ENCODE assay signal across 34 cellular contexts in the genomic region with DNA sequence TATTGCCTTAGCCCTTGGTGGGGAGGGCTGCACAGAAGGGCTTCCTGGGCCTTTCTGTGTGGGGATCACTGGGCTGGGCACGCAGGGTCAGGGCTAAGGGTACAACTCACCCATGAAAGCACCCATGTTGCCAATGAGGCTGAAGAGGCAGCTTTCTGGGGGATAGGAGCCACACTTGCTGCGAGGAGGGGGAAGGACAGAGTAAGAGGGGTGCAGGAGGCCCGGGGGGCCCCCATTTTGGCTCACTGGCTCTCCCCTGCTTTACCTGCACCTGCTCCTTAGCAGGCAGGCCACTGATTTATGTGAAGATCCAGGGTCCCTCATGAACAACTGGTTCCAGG. TPM values are rescaled to one million over a fixed set of nuclear protein-coding genes. Genes with fewer than 3 reads are reported as not detected.
DNase-seq lines count a peak whose midpoint lies in the region; ATAC-seq and TF ChIP-seq lines count a peak whose summit lies in the region.
"Had no signal": no experiment of that assay in that cellular context is flagged by ENCODE, and none has a peak within 500 bp of the region (broad histone marks: within the 10 kb centered on the region; RNA-seq: fewer than 3 reads in every experiment).

No MANE protein-coding gene starts in this region.

- H3K27ac Mint-ChIP-seq in CD4-positive, CD25-positive, alpha-beta regulatory T cell: peak overlapping the region in 1 of 3 donors; percentile 26
- peak overlapping the region; percentile 26 for H3K27ac Mint-ChIP-seq in dendritic cell treated with granulocyte-macrophage colony-stimulating factor and Interleukin-4, amounts not matched to agents 40 ng/mL and 50 ng/mL, for 4 days
- H3K27ac Mint-ChIP-seq: activated naive CD4-positive, alpha-beta T cell treated with anti-CD3 and anti-CD28 coated beads for 36 hours had no signal

- H3K36me3 Mint-ChIP-seq in CD4-positive, CD25-positive, alpha-beta regulatory T cell: peaks cover 4% of the 10 kb centered on the region
- H3K36me3 Mint-ChIP-seq in dendritic cell treated with granulocyte-macrophage colony-stimulating factor and Interleukin-4, amounts not matched to agents 40 ng/mL and 50 ng/mL, for 4 days (ENCODE audit: low read depth): peaks cover 79% of the 10 kb centered on the region

- intact Hi-C loops in dendritic cell treated with granulocyte-macrophage colony-stimulating factor and Interleukin-4, amounts not matched to agents 40 ng/mL and 50 ng/mL, for 4 days (cut with micrococcal nuclease): no loop called here
- intact Hi-C loops in psoas muscle (cut with DNase I): loop anchor here in 1 of 2 donors (2.0 kb wide), 1 partner anchor 15 kb away; no protein-coding TSS in a partner anchor

- H3K9ac ChIP-seq in mesenchymal stem cell (ENCODE audit: low read length): no peak overlapping the region
- H3K9ac ChIP-seq: parathyroid adenoma had no signal

- H3K36me3 ChIP-seq in CD4-positive, CD25-positive, alpha-beta regulatory T cell (ENCODE audit: control insufficient read depth, insufficient read depth, low read length): peaks cover 17% of the 10 kb centered on the region
- H3K36me3 ChIP-seq in H7 (replicated peaks; ENCODE audit: control insufficient read depth, insufficient read depth, low read length) (peaks cover 7% of the 10 kb centered on the region), psoas muscle (ENCODE audit: insufficient read depth in 1 of 2, low read depth in 1 of 2) (peaks cover 3 to 49% of the 10 kb centered on the region in 2 donors), mesenchymal stem cell (ENCODE audit: control insufficient read depth in 1 of 2, insufficient read depth in 2 of 2, low read depth in 1 of 2, low read length in 2 of 2) (peaks cover 42 to 44% of the 10 kb centered on the region in 2 experiments)
- H3K36me3 ChIP-seq: BE2C had no signal

- no peak overlapping the region for H3K18ac ChIP-seq in mesenchymal stem cell (ENCODE audit: low read depth in 1 of 2, low read length in 2 of 2)

- H3K4me3 ChIP-seq in CD4-positive, CD25-positive, alpha-beta regulatory T cell (ENCODE audit: low read depth, low read length): no peak overlapping the region
- H3K4me3 ChIP-seq in H7 (ENCODE audit: insufficient read depth, low read depth, low read length): no peak overlapping the region
- no peak overlapping the region for H3K4me3 ChIP-seq in psoas muscle
- no peak overlapping the region for H3K4me3 ChIP-seq in mesenchymal stem cell (ENCODE audit: insufficient read depth in 1 of 2, low read depth in 1 of 2, low read length in 2 of 2)
- H3K4me3 ChIP-seq: heart right ventricle, smooth muscle cell had no signal

- no peak overlapping the region for H4K8ac ChIP-seq in mesenchymal stem cell (ENCODE audit: low read length)

- peaks cover 47% of the 10 kb centered on the region for H3K4me1 ChIP-seq in CD4-positive, CD25-positive, alpha-beta regulatory T cell (ENCODE audit: control insufficient read depth, insufficient read depth, low read length, poor library complexity, severe bottlenecking)
- H3K4me1 ChIP-seq in psoas muscle (peaks cover 48% of the 10 kb centered on the region), mesenchymal stem cell (ENCODE audit: control insufficient read depth, insufficient read depth, low read depth, low read length) (peaks cover 34% of the 10 kb centered on the region)
- H3K4me1 ChIP-seq: BE2C had no signal

- H4K91ac ChIP-seq in mesenchymal stem cell (ENCODE audit: low read length): no peak overlapping the region

- H2AK5ac ChIP-seq in mesenchymal stem cell (ENCODE audit: low read length, severe bottlenecking): no peak overlapping the region

- no peak overlapping the region for H2BK12ac ChIP-seq in mesenchymal stem cell (ENCODE audit: low read length in 2 of 2)

- no peak overlapping the region for H2BK5ac ChIP-seq in mesenchymal stem cell (ENCODE audit: low read depth, low read length, poor library complexity, severe bottlenecking)

- no peak overlapping the region for H2AFZ ChIP-seq in mesenchymal stem cell (ENCODE audit: low read depth, low read length)
- H2AFZ ChIP-seq: parathyroid adenoma had no signal

- TF ChIP-seq CTCF in psoas muscle (IDR thresholded peaks at IDR 0.05): no peak

- H3K4me2 ChIP-seq in mesenchymal stem cell (ENCODE audit: low read length, poor library complexity, severe bottlenecking): no peak overlapping the region
- H3K4me2 ChIP-seq: smooth muscle cell had no signal

- no peak for ATAC-seq in CD4-positive, CD25-positive, alpha-beta regulatory T cell (ENCODE audit: low read depth in 2 of 2)
- ATAC-seq in psoas muscle (no peak), GM21367 (IDR thresholded peaks at IDR 0.05; ENCODE audit: unreplicated experiment) (no peak)
- ATAC-seq: HCT116; heart right ventricle; Panc1; stimulated activated naive CD8-positive, alpha-beta T cell treated with anti-CD3 and anti-CD28 coated beads, Interleukin-15, amount 100 ng/mL, for 72 hours had no signal

- no peak overlapping the region for H3K23ac ChIP-seq in mesenchymal stem cell (ENCODE audit: low read length in 2 of 2)

- peak overlapping the region; percentile 61 to 96 (median 88) for H3K4me3 Mint-ChIP-seq in CD4-positive, CD25-positive, alpha-beta regulatory T cell
- H3K4me3 Mint-ChIP-seq in dendritic cell treated with granulocyte-macrophage colony-stimulating factor and Interleukin-4, amounts not matched to agents 40 ng/mL and 50 ng/mL, for 4 days: no peak overlapping the region
- H3K4me3 Mint-ChIP-seq: activated naive CD4-positive, alpha-beta T cell treated with anti-CD3 and anti-CD28 coated beads for 36 hours; stimulated activated naive CD8-positive, alpha-beta T cell treated with anti-CD3 and anti-CD28 coated beads, Interleukin-15, amount 100 ng/mL, for 72 hours had no signal

- DNase-seq in CD4-positive, CD25-positive, alpha-beta regulatory T cell: no peak
- peak; percentile 19 for DNase-seq in H7
- no peak for DNase-seq in psoas muscle
- no peak for DNase-seq in effector CD4-positive, alpha-beta T cell
- DNase-seq in mesenchymal stem cell: no peak
- DNase-seq: ACHN; activated CD4-positive, alpha-beta T cell treated with anti-CD3 and anti-CD28 coated beads for 4 hours; activated CD8-positive, alpha-beta memory T cell treated with anti-CD3 and anti-CD28 coated beads for 24 hours; activated naive CD4-positive, alpha-beta T cell treated with anti-CD3 and anti-CD28 coated beads for 36 hours; activated T-cell treated with anti-CD3 and anti-CD28 coated beads, Interleukin-2, amount 50 U/mL, for 1 hour; amygdala; BE2C; brain microvascular endothelial cell; cerebellar nuclear complex; foreskin melanocyte; heart right ventricle; IMR-90; kidney glomerular epithelial cell; midbrain; NCI-H1048; NCI-H446 treated with DMSO at 0.1 percent for 48 hours; NCI-H774; SIG-M5; stimulated activated CD4-positive, alpha-beta T cell treated with anti-CD3 and anti-CD28 coated beads, Interleukin-1b, Interleukin-23, amount 100 ng/mL, for 48 hours; stimulated activated naive CD8-positive, alpha-beta T cell treated with anti-CD3 and anti-CD28 coated beads, Interleukin-15, amount 100 ng/mL, for 72 hours; T-helper 9 cell had no signal

- no peak overlapping the region for H3K4ac ChIP-seq in mesenchymal stem cell (ENCODE audit: low read depth in 1 of 2, low read length in 2 of 2)

- no peaks in the 10 kb centered on the region for H3K9me3 ChIP-seq in CD4-positive, CD25-positive, alpha-beta regulatory T cell (ENCODE audit: control insufficient read depth in 2 of 2, low read length in 2 of 2)
- H3K9me3 ChIP-seq in psoas muscle (no peaks in the 10 kb centered on the region), mesenchymal stem cell (ENCODE audit: control insufficient read depth, low read length) (no peaks in the 10 kb centered on the region)
- H3K9me3 ChIP-seq: BE2C, heart right ventricle had no signal

- no peaks in the 10 kb centered on the region for H3K27me3 ChIP-seq in CD4-positive, CD25-positive, alpha-beta regulatory T cell (ENCODE audit: control insufficient read depth, insufficient read depth, low read length)
- no peaks in the 10 kb centered on the region for H3K27me3 ChIP-seq in H7 (ENCODE audit: control insufficient read depth, insufficient read depth, low read length)
- no peaks in the 10 kb centered on the region for H3K27me3 ChIP-seq in psoas muscle (ENCODE audit: insufficient read depth in 3 of 3, low read length in 2 of 3)
- no peaks in the 10 kb centered on the region for H3K27me3 ChIP-seq in mesenchymal stem cell (ENCODE audit: control insufficient read depth in 1 of 2, insufficient read depth in 1 of 2, low read length in 2 of 2)
- H3K27me3 ChIP-seq: BE2C, brain microvascular endothelial cell, heart right ventricle had no signal

- 72 to 76% (median 73%) methylated on average over 3 of the region's 3 CpGs for WGBS in psoas muscle, 3 donors
- 95% methylated on average over 3 of the region's 3 CpGs for WGBS in mesenchymal stem cell

- no peaks in the 10 kb centered on the region for H3K9me3 Mint-ChIP-seq in CD4-positive, CD25-positive, alpha-beta regulatory T cell
- H3K9me3 Mint-ChIP-seq in dendritic cell treated with granulocyte-macrophage colony-stimulating factor and Interleukin-4, amounts not matched to agents 40 ng/mL and 50 ng/mL, for 4 days: no peaks in the 10 kb centered on the region
- H3K9me3 Mint-ChIP-seq: activated naive CD4-positive, alpha-beta T cell treated with anti-CD3 and anti-CD28 coated beads for 36 hours; stimulated activated naive CD8-positive, alpha-beta T cell treated with anti-CD3 and anti-CD28 coated beads, Interleukin-15, amount 100 ng/mL, for 72 hours had no signal

- peaks cover 37% of the 10 kb centered on the region for H3K79me1 ChIP-seq in mesenchymal stem cell (replicated peaks; ENCODE audit: low read length, poor library complexity, severe bottlenecking)

- no peak overlapping the region for H2BK120ac ChIP-seq in mesenchymal stem cell (ENCODE audit: low read depth, low read length)

- H2BK15ac ChIP-seq in mesenchymal stem cell (ENCODE audit: low read depth, poor library complexity, severe bottlenecking): no peak overlapping the region

- H3K27me3 Mint-ChIP-seq in CD4-positive, CD25-positive, alpha-beta regulatory T cell: no peaks in the 10 kb centered on the region
- no peaks in the 10 kb centered on the region for H3K27me3 Mint-ChIP-seq in dendritic cell treated with granulocyte-macrophage colony-stimulating factor and Interleukin-4, amounts not matched to agents 40 ng/mL and 50 ng/mL, for 4 days
- H3K27me3 Mint-ChIP-seq: stimulated activated naive CD8-positive, alpha-beta T cell treated with anti-CD3 and anti-CD28 coated beads, Interleukin-15, amount 100 ng/mL, for 72 hours had no signal

- H3K27ac ChIP-seq in CD4-positive, CD25-positive, alpha-beta regulatory T cell (ENCODE audit: insufficient read depth, low read length, poor library complexity, severe bottlenecking): no peak overlapping the region
- peak overlapping the region; percentile 13 for H3K27ac ChIP-seq in psoas muscle
- H3K27ac ChIP-seq in mesenchymal stem cell (ENCODE audit: low read length, poor library complexity, severe bottlenecking): no peak overlapping the region
- H3K27ac ChIP-seq: brain microvascular endothelial cell, parathyroid adenoma, VCaP had no signal

- H3K14ac ChIP-seq in mesenchymal stem cell (ENCODE audit: low read length in 2 of 2): no peak overlapping the region

- H3K4me1 Mint-ChIP-seq in CD4-positive, CD25-positive, alpha-beta regulatory T cell: peaks cover 5 to 62% (median 27%) of the 10 kb centered on the region in 4 donors
- peaks cover 79% of the 10 kb centered on the region for H3K4me1 Mint-ChIP-seq in dendritic cell treated with granulocyte-macrophage colony-stimulating factor and Interleukin-4, amounts not matched to agents 40 ng/mL and 50 ng/mL, for 4 days (ENCODE audit: low read depth)

RNA-seq across cellular contexts. Expression of gene TMEM150A, which starts 2.3 kb away (rescaled TPM):
- total RNA-seq in CD4-positive, CD25-positive, alpha-beta regulatory T cell: 4.9 TPM
- 10 to 100 TPM in 1 of 4 donors, 1 to 10 TPM in 3; 8.0 to 11.3 (median 9.1) TPM for polyA plus RNA-seq in CD4-positive, CD25-positive, alpha-beta regulatory T cell
- 15.7 and 17.9 TPM in 2 replicates for total RNA-seq in H7 (2014; rRNA removed; shearing (Covaris generic))
- 10 to 100 TPM; 20.1 to 54.3 (median 30.9) TPM for total RNA-seq in psoas muscle
- polyA plus RNA-seq in psoas muscle: 10 to 100 TPM; 17.4 to 82.6 (median 40.3) TPM
- polyA plus RNA-seq in mesenchymal stem cell (2013, experiment 1 of 2): 25.0 TPM
- 23.9 TPM for polyA plus RNA-seq in mesenchymal stem cell (2013, experiment 2 of 2)

RNA-seq across cellular contexts. Expression of gene RNF181, which starts 4.7 kb away (rescaled TPM):
- total RNA-seq in CD4-positive, CD25-positive, alpha-beta regulatory T cell: 47.0 TPM
- 100 to 1,000 TPM; 233 to 297 (median 251) TPM for polyA plus RNA-seq in CD4-positive, CD25-positive, alpha-beta regulatory T cell
- total RNA-seq in H7 (2014; rRNA removed; shearing (Covaris generic)): 159 and 201 TPM in 2 replicates
- total RNA-seq in psoas muscle: 100 to 1,000 TPM in 1 of 4 donors, 10 to 100 TPM in 3; 84.7 to 107 (median 90.0) TPM
- polyA plus RNA-seq in psoas muscle: 100 to 1,000 TPM; 156 to 212 (median 184) TPM
- 229 TPM for polyA plus RNA-seq in mesenchymal stem cell (2013, experiment 1 of 2)
- polyA plus RNA-seq in mesenchymal stem cell (2013, experiment 2 of 2): 235 TPM

RNA-seq across cellular contexts. Expression of gene C2orf68, which starts 11.7 kb away (rescaled TPM):
- total RNA-seq in CD4-positive, CD25-positive, alpha-beta regulatory T cell: 43.9 TPM
- polyA plus RNA-seq in CD4-positive, CD25-positive, alpha-beta regulatory T cell: 10 to 100 TPM; 17.4 to 20.6 (median 18.7) TPM
- total RNA-seq in H7 (2014; rRNA removed; shearing (Covaris generic)): 69.8 and 84.4 TPM in 2 replicates
- total RNA-seq in psoas muscle: 10 to 100 TPM; 43.4 to 61.9 (median 47.5) TPM
- 10 to 100 TPM; 26.9 to 76.0 (median 43.8) TPM for polyA plus RNA-seq in psoas muscle
- polyA plus RNA-seq in mesenchymal stem cell (2013, experiment 1 of 2): 15.8 TPM
- 16.0 TPM for polyA plus RNA-seq in mesenchymal stem cell (2013, experiment 2 of 2)

RNA-seq across cellular contexts. Expression of gene USP39, which starts 15.8 kb away (rescaled TPM):
- 62.6 TPM for total RNA-seq in CD4-positive, CD25-positive, alpha-beta regulatory T cell
- 10 to 100 TPM; 67.1 to 86.0 (median 74.0) TPM for polyA plus RNA-seq in CD4-positive, CD25-positive, alpha-beta regulatory T cell
- 98.6 and 103 TPM in 2 replicates for total RNA-seq in H7 (2014; rRNA removed; shearing (Covaris generic))
- 10 to 100 TPM; 39.0 to 61.8 (median 45.6) TPM for total RNA-seq in psoas muscle
- 100 to 1,000 TPM in 1 of 3 donors, 10 to 100 TPM in 2; 53.7 to 104 (median 58.3) TPM for polyA plus RNA-seq in psoas muscle
- polyA plus RNA-seq in mesenchymal stem cell (2013, experiment 1 of 2): 44.6 TPM
- polyA plus RNA-seq in mesenchymal stem cell (2013, experiment 2 of 2): 44.0 TPM

RNA-seq across cellular contexts. Expression of gene VAMP5, which starts 16.0 kb away (rescaled TPM):
- 54.8 TPM for total RNA-seq in CD4-positive, CD25-positive, alpha-beta regulatory T cell
- 100 to 1,000 TPM; 155 to 215 (median 185) TPM for polyA plus RNA-seq in CD4-positive, CD25-positive, alpha-beta regulatory T cell
- total RNA-seq in H7 (2014; rRNA removed; shearing (Covaris generic)): 1.00 and 1.4 TPM in 2 replicates
- 10 to 100 TPM; 58.1 to 95.0 (median 83.2) TPM for total RNA-seq in psoas muscle
- polyA plus RNA-seq in psoas muscle: 100 to 1,000 TPM; 106 to 149 (median 128) TPM
- 23.5 TPM for polyA plus RNA-seq in mesenchymal stem cell (2013, experiment 1 of 2)
- 25.7 TPM for polyA plus RNA-seq in mesenchymal stem cell (2013, experiment 2 of 2)
- polyA plus RNA-seq: neural cell had no signal
